Comparison of ENCODE assay signal across 12 cellular contexts in the genomic region with DNA sequence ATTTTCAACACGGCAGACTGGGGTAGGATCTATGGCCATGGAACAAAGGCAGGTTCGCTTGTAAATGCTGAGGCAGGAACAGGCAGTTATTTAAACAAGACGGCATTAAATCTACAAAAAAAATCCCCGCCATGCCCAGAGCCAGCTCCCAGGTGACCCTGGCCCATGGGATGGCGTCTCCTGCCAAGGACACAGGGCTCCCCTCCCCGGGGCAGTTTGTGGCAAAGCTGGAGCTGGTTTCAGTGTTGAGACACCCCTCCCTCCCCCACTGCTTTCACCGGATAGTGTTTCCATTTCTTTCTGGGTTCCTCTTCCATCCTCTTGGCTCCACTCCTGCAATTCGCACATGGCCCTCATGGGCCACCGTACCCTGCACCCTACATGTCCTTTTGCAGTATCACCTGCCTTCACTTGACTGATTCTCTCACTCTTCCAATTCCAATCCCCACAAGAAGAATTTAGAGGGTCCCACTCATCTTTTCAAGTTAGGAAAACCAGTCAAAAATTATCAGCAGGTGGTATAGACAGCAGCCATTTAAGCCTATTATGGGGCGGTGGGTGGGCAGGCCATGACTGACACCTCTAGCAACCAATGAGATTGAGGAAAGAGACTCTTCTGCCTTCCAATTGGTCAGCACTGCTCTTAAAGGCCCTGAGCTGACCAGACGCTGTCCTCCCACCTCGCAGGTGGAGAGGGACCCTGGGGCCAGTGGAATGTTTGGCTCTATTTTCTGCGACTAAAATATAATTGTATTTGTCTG. TPM values are rescaled to one million over a fixed set of nuclear protein-coding genes. Genes with fewer than 3 reads are reported as not detected.
DNase-seq lines count a peak whose midpoint lies in the region; ATAC-seq and TF ChIP-seq lines count a peak whose summit lies in the region.
"Had no signal": no experiment of that assay in that cellular context is flagged by ENCODE, and none has a peak within 500 bp of the region (broad histone marks: within the 10 kb centered on the region; RNA-seq: fewer than 3 reads in every experiment).

No MANE protein-coding gene starts in this region.

- no peak overlapping the region for H3K4me3 Mint-ChIP-seq in HFFc6

- TF ChIP-seq CTCF in HFFc6 (IDR thresholded peaks at IDR 0.05) (no peak), omental fat pad (IDR thresholded peaks at IDR 0.05) (no peak)

- no peaks in the 10 kb centered on the region for H3K9me3 Mint-ChIP-seq in HFFc6

- in situ Hi-C loops in Caki2 (cut with HindIII; ENCODE audit: low pct_unique_long_range_greater_than_20kb, low sequenced_read_pairs), result no loop called here

- ATAC-seq in SK-N-SH treated with all-trans-retinoic acid at 6 μM for 48 hours (peak; percentile 44; the same call in 1 of the 3 replicates), omental fat pad (ENCODE audit: low FRiP score) (no peak), GM19328 (IDR thresholded peaks at IDR 0.05; ENCODE audit: unreplicated experiment) (no peak), GM18511 (IDR thresholded peaks at IDR 0.05; ENCODE audit: unreplicated experiment) (no peak)

- peak; percentile 36 for DNase-seq in Caki2 (ENCODE audit: low read depth)
- peak; percentile 39 for DNase-seq in HFFc6
- DNase-seq in germinal center (ENCODE audit: low spot score), result peak; percentile 36
- no peak for DNase-seq in omental fat pad (ENCODE audit: low spot score)
- DNase-seq in activated CD4-positive, CD25-positive, alpha-beta regulatory T cell (lab: John Stamatoyannopoulos, UW), result no peak
- DNase-seq: islet precursor cell, NCI-H774 had no signal

- peaks cover 44% of the 10 kb centered on the region for H3K27me3 Mint-ChIP-seq in HFFc6 (ENCODE audit: insufficient read depth)

- H3K36me3 Mint-ChIP-seq in HFFc6 (ENCODE audit: low read depth), result no peaks in the 10 kb centered on the region

- H3K4me1 Mint-ChIP-seq in HFFc6 (ENCODE audit: low read depth), result 0 out of 2 replicates have a peak, but pooled peaks cover 5% of the 10 kb centered on the region

- H3K27ac Mint-ChIP-seq in HFFc6, result no peak overlapping the region

TF ChIP-seq in SK-N-SH treated with all-trans-retinoic acid at 6 μM for 48 hours, 23 proteins besides CTCF, POLR2A, EP300 and RAD21:
- no peak for TF ChIP-seq CSDC2 (CRISPR knock-in tag; IDR thresholded peaks at IDR 0.05)
- no peak for TF ChIP-seq BACH2 (CRISPR knock-in tag; IDR thresholded peaks at IDR 0.05; ENCODE audit: borderline replicate concordance)
- no peak for TF ChIP-seq RARB (CRISPR knock-in tag; IDR thresholded peaks at IDR 0.05)
- no peak for TF ChIP-seq SNAI2 (CRISPR knock-in tag; IDR thresholded peaks at IDR 0.05)
- TF ChIP-seq GLIS3 (CRISPR knock-in tag; IDR thresholded peaks at IDR 0.05), result no peak
- TF ChIP-seq ZC3H10 (CRISPR knock-in tag; IDR thresholded peaks at IDR 0.05), result no peak
- TF ChIP-seq, protein P1, sequence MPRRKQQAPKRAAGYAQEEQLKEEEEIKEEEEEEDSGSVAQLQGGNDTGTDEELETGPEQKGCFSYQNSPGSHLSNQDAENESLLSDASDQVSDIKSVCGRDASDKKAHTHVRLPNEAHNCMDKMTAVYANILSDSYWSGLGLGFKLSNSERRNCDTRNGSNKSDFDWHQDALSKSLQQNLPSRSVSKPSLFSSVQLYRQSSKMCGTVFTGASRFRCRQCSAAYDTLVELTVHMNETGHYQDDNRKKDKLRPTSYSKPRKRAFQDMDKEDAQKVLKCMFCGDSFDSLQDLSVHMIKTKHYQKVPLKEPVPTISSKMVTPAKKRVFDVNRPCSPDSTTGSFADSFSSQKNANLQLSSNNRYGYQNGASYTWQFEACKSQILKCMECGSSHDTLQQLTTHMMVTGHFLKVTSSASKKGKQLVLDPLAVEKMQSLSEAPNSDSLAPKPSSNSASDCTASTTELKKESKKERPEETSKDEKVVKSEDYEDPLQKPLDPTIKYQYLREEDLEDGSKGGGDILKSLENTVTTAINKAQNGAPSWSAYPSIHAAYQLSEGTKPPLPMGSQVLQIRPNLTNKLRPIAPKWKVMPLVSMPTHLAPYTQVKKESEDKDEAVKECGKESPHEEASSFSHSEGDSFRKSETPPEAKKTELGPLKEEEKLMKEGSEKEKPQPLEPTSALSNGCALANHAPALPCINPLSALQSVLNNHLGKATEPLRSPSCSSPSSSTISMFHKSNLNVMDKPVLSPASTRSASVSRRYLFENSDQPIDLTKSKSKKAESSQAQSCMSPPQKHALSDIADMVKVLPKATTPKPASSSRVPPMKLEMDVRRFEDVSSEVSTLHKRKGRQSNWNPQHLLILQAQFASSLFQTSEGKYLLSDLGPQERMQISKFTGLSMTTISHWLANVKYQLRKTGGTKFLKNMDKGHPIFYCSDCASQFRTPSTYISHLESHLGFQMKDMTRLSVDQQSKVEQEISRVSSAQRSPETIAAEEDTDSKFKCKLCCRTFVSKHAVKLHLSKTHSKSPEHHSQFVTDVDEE (CRISPR knock-in tag; IDR thresholded peaks at IDR 0.05), result no peak
- no peak for TF ChIP-seq ZNF70 (CRISPR knock-in tag; IDR thresholded peaks at IDR 0.05)
- TF ChIP-seq ZFP3 (CRISPR knock-in tag; IDR thresholded peaks at IDR 0.05), result no peak
- TF ChIP-seq PPARA (CRISPR knock-in tag; IDR thresholded peaks at IDR 0.05; ENCODE audit: borderline replicate concordance), result no peak
- no peak for TF ChIP-seq OSR1 (CRISPR knock-in tag; IDR thresholded peaks at IDR 0.05)
- TF ChIP-seq TCF4 (CRISPR knock-in tag; IDR thresholded peaks at IDR 0.05; ENCODE audit: borderline replicate concordance), result no peak
- no peak for TF ChIP-seq ARNTL (CRISPR knock-in tag; IDR thresholded peaks at IDR 0.05; ENCODE audit: borderline replicate concordance, low read depth)
- no peak for TF ChIP-seq ZNF8 (CRISPR knock-in tag; IDR thresholded peaks at IDR 0.05)
- TF ChIP-seq ISL1 (CRISPR knock-in tag; IDR thresholded peaks at IDR 0.05), result no peak

RNA-seq across cellular contexts. Expression of a gene that starts 52.0 kb away (rescaled TPM):
- total RNA-seq in Caki2 (2014; rRNA removed; shearing (Covaris generic); ENCODE audit: low replicate concordance), result 1.7 TPM in 1 of 2 replicates, not detected in the other
- not detected for total RNA-seq in HFFc6 (2021; fragmentation: NEBNext Ultra II Directional; extraction: Animal tissue kit (Norgen Biotek cat#: 25700))
- not detected for total RNA-seq in omental fat pad
- total RNA-seq: pulmonary artery endothelial cell, urinary bladder had no signal

Comparison
In these comparisons a context has a peak if more than half of its experiments do, and no peak if none do; other contexts are left out.
1. DNase-seq: peak in Caki2 (single experiment), HFFc6 (single experiment) and germinal center (single experiment); none in omental fat pad (single experiment) and activated CD4-positive, CD25-positive, alpha-beta regulatory T cell (0 of 4).